21 cellular contexts compared by ENCODE assay signal in the genomic region with DNA sequence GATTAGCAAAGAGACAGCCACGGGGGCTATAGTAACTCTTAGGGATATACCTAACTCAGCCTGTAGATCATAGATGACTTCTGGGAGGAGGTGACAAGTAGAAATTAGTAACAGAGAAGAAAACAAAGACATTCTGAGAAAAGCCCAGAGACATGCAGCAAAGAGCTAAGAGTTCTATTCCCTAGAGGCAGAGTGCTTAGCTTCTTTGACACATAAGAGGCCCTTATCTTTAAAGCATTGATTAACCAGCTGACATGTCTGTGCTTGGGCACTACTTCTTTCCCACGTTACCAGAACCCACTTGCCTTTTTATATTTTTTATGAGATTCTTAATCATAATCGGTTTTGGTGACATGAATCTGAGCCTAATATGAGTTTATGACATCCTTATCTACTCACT.
"Had no signal": no experiment of that assay in that cellular context is flagged by ENCODE, and none has a peak within 500 bp of the region (broad histone marks: within the 10 kb centered on the region; RNA-seq: fewer than 3 reads in every experiment).

No MANE protein-coding gene starts in this region.

- H2AFZ ChIP-seq: parathyroid adenoma had no signal

- FAIRE-seq: endometrium, frontal cortex, kidney had no signal

- H3K9ac ChIP-seq: parathyroid adenoma had no signal

- H3K27me3 Mint-ChIP-seq: brain had no signal

- ATAC-seq: activated CD4-positive, CD25-positive, alpha-beta regulatory T cell treated with anti-CD3 and anti-CD28 coated beads, Interleukin-2, amount 50 U/mL, for 24 hours; activated CD8-positive, alpha-beta T cell treated with anti-CD3 and anti-CD28 coated beads, Interleukin-2, amount 10 ng/mL, durations not matched to agents 7 days and 5 days; activated T-cell treated with anti-CD3 and anti-CD28 coated beads, Interleukin-2, amount 50 U/mL, for 4 hours; heart left ventricle; left lung; naive thymus-derived CD4-positive, alpha-beta T cell; right lobe of liver had no signal

- H3K27ac ChIP-seq: coronary artery, heart left ventricle, left lung, parathyroid adenoma, right lobe of liver had no signal

- H3K4me1 ChIP-seq: heart left ventricle, left lung, parathyroid adenoma, right lobe of liver had no signal

- H3K9me3 ChIP-seq: heart left ventricle, left lung, right lobe of liver had no signal

- H3K36me3 Mint-ChIP-seq: brain; naive thymus-derived CD4-positive, alpha-beta T cell had no signal

- H3K4me3 Mint-ChIP-seq: activated CD4-positive, alpha-beta T cell treated with anti-CD3 and anti-CD28 coated beads, Interleukin-2, amount 10 ng/mL, durations not matched to agents 7 days and 5 days; activated CD8-positive, alpha-beta T cell treated with anti-CD3 and anti-CD28 coated beads, Interleukin-2, amount 10 ng/mL, durations not matched to agents 7 days and 5 days; activated naive CD4-positive, alpha-beta T cell treated with anti-CD3 and anti-CD28 coated beads for 36 hours; activated T-cell treated with anti-CD3 and anti-CD28 coated beads, Interleukin-2, amount 50 U/mL, for 4 hours; brain; central memory CD8-positive, alpha-beta T cell; naive thymus-derived CD4-positive, alpha-beta T cell; T-helper 1 cell treated with Interleukin-12 subunit alpha and Interleukin-12 subunit beta and Interleukin-4 antibody, amounts not matched to agents 30 μg/mL and 1 μg/mL, for 36 hours had no signal

- H3K4me1 Mint-ChIP-seq: activated CD4-positive, alpha-beta T cell treated with anti-CD3 and anti-CD28 coated beads, Interleukin-2, amount 10 ng/mL, durations not matched to agents 7 days and 5 days; central memory CD8-positive, alpha-beta T cell; naive thymus-derived CD4-positive, alpha-beta T cell had no signal

- H3K27me3 ChIP-seq: heart left ventricle, left lung, right lobe of liver had no signal

- DNase-seq: activated CD4-positive, alpha-beta T cell treated with anti-CD3 and anti-CD28 coated beads, Interleukin-2, amount 10 ng/mL, durations not matched to agents 7 days and 5 days; activated CD8-positive, alpha-beta T cell treated with anti-CD3 and anti-CD28 coated beads, Interleukin-2, amount 10 ng/mL, durations not matched to agents 7 days and 5 days; activated naive CD4-positive, alpha-beta T cell treated with anti-CD3 and anti-CD28 coated beads for 36 hours; activated T-cell treated with anti-CD3 and anti-CD28 coated beads, Interleukin-2, amount 50 U/mL, for 4 hours; erythroblast; heart left ventricle; kidney; left lung; naive thymus-derived CD4-positive, alpha-beta T cell; right lobe of liver; stimulated activated CD4-positive, alpha-beta T cell treated with anti-CD3 and anti-CD28 coated beads, Interleukin-1b, Interleukin-23, amount 100 ng/mL, for 48 hours; stimulated activated CD8-positive, alpha-beta memory T cell treated with anti-CD3 and anti-CD28 coated beads, Interleukin-4, amount 100 ng/mL, for 48 hours; stimulated activated naive CD4-positive, alpha-beta T cell had no signal

- H3K79me2 ChIP-seq: parathyroid adenoma had no signal

- H3K36me3 ChIP-seq: heart left ventricle, left lung, right lobe of liver had no signal

- H3K4me3 ChIP-seq: coronary artery, heart left ventricle, left lung, right lobe of liver had no signal

- H3K9me3 Mint-ChIP-seq: activated CD4-positive, alpha-beta T cell treated with anti-CD3 and anti-CD28 coated beads, Interleukin-2, amount 10 ng/mL, durations not matched to agents 7 days and 5 days; activated naive CD4-positive, alpha-beta T cell treated with anti-CD3 and anti-CD28 coated beads for 36 hours; activated T-cell treated with anti-CD3 and anti-CD28 coated beads, Interleukin-2, amount 50 U/mL, for 4 hours; brain; central memory CD8-positive, alpha-beta T cell; T-helper 1 cell treated with Interleukin-12 subunit alpha and Interleukin-12 subunit beta and Interleukin-4 antibody, amounts not matched to agents 30 μg/mL and 1 μg/mL, for 36 hours had no signal

- H3K27ac Mint-ChIP-seq: activated CD4-positive, alpha-beta T cell treated with anti-CD3 and anti-CD28 coated beads, Interleukin-2, amount 10 ng/mL, durations not matched to agents 7 days and 5 days; activated CD8-positive, alpha-beta T cell treated with anti-CD3 and anti-CD28 coated beads, Interleukin-2, amount 10 ng/mL, durations not matched to agents 7 days and 5 days; activated naive CD4-positive, alpha-beta T cell treated with anti-CD3 and anti-CD28 coated beads for 36 hours; brain; naive thymus-derived CD4-positive, alpha-beta T cell; T-helper 1 cell treated with Interleukin-12 subunit alpha and Interleukin-12 subunit beta and Interleukin-4 antibody, amounts not matched to agents 30 μg/mL and 1 μg/mL, for 36 hours had no signal
